Comparison of ENCODE assay signal across 1 cellular context in the genomic region with DNA sequence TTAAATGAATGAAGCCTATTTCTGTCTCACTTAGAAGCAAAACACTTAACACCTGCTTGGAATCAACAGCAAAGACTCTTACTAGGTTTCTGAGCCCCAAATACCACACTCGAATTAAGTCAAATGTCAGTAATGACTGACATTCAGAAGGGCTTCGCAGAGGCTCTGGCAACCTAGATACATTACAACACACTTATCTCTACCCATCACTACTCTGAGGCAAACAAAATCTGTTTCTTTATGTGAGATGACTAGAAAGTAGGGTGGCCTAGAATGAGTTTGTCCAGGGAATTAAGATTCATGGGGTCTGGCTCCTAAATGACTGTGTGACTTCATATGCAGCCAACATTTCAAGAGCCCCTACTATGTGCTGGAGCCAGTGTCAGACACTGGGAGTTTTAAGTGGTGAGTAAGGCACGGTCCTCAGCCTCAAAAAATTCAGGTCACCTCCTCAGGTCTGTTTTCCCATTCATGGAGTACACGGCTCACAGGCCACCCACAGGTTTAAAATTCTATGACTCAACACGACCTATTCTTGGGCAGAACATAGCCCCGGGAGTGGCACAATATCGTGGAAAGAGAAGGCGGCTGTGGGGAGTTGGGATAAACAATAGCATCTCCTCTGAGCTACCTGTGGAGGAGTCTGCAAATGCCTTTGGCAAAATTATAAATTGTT.
TF ChIP-seq lines count a peak whose summit lies in the region.

No MANE protein-coding gene starts in this region.

TF ChIP-seq in WTC11, 78 proteins besides CTCF, POLR2A, EP300 and RAD21 (continued from another document):
- TF ChIP-seq, protein P1, sequence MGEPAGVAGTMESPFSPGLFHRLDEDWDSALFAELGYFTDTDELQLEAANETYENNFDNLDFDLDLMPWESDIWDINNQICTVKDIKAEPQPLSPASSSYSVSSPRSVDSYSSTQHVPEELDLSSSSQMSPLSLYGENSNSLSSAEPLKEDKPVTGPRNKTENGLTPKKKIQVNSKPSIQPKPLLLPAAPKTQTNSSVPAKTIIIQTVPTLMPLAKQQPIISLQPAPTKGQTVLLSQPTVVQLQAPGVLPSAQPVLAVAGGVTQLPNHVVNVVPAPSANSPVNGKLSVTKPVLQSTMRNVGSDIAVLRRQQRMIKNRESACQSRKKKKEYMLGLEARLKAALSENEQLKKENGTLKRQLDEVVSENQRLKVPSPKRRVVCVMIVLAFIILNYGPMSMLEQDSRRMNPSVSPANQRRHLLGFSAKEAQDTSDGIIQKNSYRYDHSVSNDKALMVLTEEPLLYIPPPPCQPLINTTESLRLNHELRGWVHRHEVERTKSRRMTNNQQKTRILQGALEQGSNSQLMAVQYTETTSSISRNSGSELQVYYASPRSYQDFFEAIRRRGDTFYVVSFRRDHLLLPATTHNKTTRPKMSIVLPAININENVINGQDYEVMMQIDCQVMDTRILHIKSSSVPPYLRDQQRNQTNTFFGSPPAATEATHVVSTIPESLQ (CRISPR knock-in tag; IDR thresholded peaks at IDR 0.05), result no peak
